Comparison of ENCODE assay signal across 11 cellular contexts in genomic region chr13:108086678-108087077, GRCh38.
DNase-seq lines count a peak whose midpoint lies in the region; ATAC-seq and TF ChIP-seq lines count a peak whose summit lies in the region.
"Had no signal": no experiment of that assay in that cellular context is flagged by ENCODE, and none has a peak within 500 bp of the region (broad histone marks: within the 10 kb centered on the region; RNA-seq: fewer than 3 reads in every experiment).

No MANE protein-coding gene starts in this region.

- H3K27me3 ChIP-seq in adipocyte (replicated peaks; ENCODE audit: control insufficient read depth, insufficient read depth, low read length): no peaks in the 10 kb centered on the region

- TF ChIP-seq CTCF in GM12872 (IDR thresholded peaks at IDR 0.05; ENCODE audit: insufficient read depth, low read depth, low read length): peak; percentile 28; the same call in 1 of the 3 replicates

- DNase-seq in adipocyte (ENCODE audit: low read depth): peak; percentile 52
- peak; percentile 41 for DNase-seq in mucosa of gallbladder (ENCODE audit: low spot score)
- DNase-seq in stimulated activated CD4-positive, alpha-beta T cell treated with anti-CD3 and anti-CD28 coated beads, Interleukin-2, amount 100 ng/mL, for 48 hours: no peak
- DNase-seq: activated CD4-positive, alpha-beta T cell treated with anti-CD3 and anti-CD28 coated beads, Interleukin-2, amount 50 U/mL, for 4 hours; nephron progenitor cell; stimulated activated naive CD8-positive, alpha-beta T cell treated with anti-CD3 and anti-CD28 coated beads, Interleukin-15, Interleukin-2, amounts not matched to agents 100 U/mL and 50 U/mL, for 24 hours had no signal

- H3K4me3 ChIP-seq in adipocyte (ENCODE audit: low read length): no peak overlapping the region

- no peaks in the 10 kb centered on the region for H3K36me3 ChIP-seq in adipocyte (ENCODE audit: control insufficient read depth, insufficient read depth, low read length, severe bottlenecking)

- ATAC-seq in GM21717 (IDR thresholded peaks at IDR 0.05; ENCODE audit: unreplicated experiment): no peak
- no peak for ATAC-seq in GM18858 (IDR thresholded peaks at IDR 0.05; ENCODE audit: unreplicated experiment)
- ATAC-seq: Right ventricle myocardium inferior; stimulated activated naive CD8-positive, alpha-beta T cell treated with anti-CD3 and anti-CD28 coated beads, Interleukin-15, Interleukin-2, amounts not matched to agents 100 U/mL and 50 U/mL, for 24 hours had no signal

- no peaks in the 10 kb centered on the region for H3K9me3 ChIP-seq in adipocyte (ENCODE audit: control insufficient read depth, low read length)

- H3K9ac ChIP-seq in adipocyte (ENCODE audit: low read length): no peak overlapping the region

- H3K4me1 ChIP-seq in adipocyte (ENCODE audit: control insufficient read depth, insufficient read depth, low read length): no peaks in the 10 kb centered on the region

- no peak for TF ChIP-seq EP300 in Ishikawa (IDR thresholded peaks at IDR 0.05; ENCODE audit: borderline replicate concordance)

- TF ChIP-seq RAD21 in Ishikawa (IDR thresholded peaks at IDR 0.05; ENCODE audit: low read depth): 0 out of 2 replicates have a peak, but pooled peaks have one; percentile 4

TF ChIP-seq in Ishikawa, 13 proteins besides CTCF, POLR2A, EP300 and RAD21:
- no peak for TF ChIP-seq CEBPB (IDR thresholded peaks at IDR 0.05)
- no peak for TF ChIP-seq NFIC (IDR thresholded peaks at IDR 0.05)
- no peak for TF ChIP-seq YY1 (IDR thresholded peaks at IDR 0.05; ENCODE audit: low read depth)
- no peak for TF ChIP-seq TEAD4 (IDR thresholded peaks at IDR 0.05)
- no peak for TF ChIP-seq EGR1 (IDR thresholded peaks at IDR 0.05)
- no peak for TF ChIP-seq FOXM1 (IDR thresholded peaks at IDR 0.05; ENCODE audit: borderline replicate concordance, low read depth)
- TF ChIP-seq TAF1 (IDR thresholded peaks at IDR 0.05; ENCODE audit: low read depth): no peak
- TF ChIP-seq ZBTB7A (IDR thresholded peaks at IDR 0.05; ENCODE audit: low read depth): no peak
- TF ChIP-seq TCF12 (IDR thresholded peaks at IDR 0.05; ENCODE audit: low read depth): no peak
- no peak for TF ChIP-seq REST (IDR thresholded peaks at IDR 0.05; ENCODE audit: low read depth)
- TF ChIP-seq MAX (IDR thresholded peaks at IDR 0.05): no peak
- no peak for TF ChIP-seq USF1 (IDR thresholded peaks at IDR 0.05)
TF ChIP-seq in Ishikawa: peak in this region for 0.

Comparison
In these comparisons a context has a peak if more than half of its experiments do, and no peak if none do; other contexts are left out.
1. DNase-seq: peak in adipocyte (single experiment) and mucosa of gallbladder (single experiment); none in stimulated activated CD4-positive, alpha-beta T cell treated with anti-CD3 and anti-CD28 coated beads, Interleukin-2, amount 100 ng/mL, for 48 hours (0 of 2).